Comparison of ENCODE assay signal across 26 cellular contexts in genomic region chr11:35983965-35984364, GRCh38.
"Had no signal": no experiment of that assay in that cellular context is flagged by ENCODE, and none has a peak within 500 bp of the region (broad histone marks: within the 10 kb centered on the region; RNA-seq: fewer than 3 reads in every experiment).

No MANE protein-coding gene starts in this region.

- ATAC-seq: effector memory CD8-positive, alpha-beta T cell; foreskin keratinocyte; heart right ventricle; mucosa of descending colon; natural killer cell treated with Interleukin-12 subunit alpha and Interleukin-12 subunit beta and Interleukin-15 and Interleukin-18, amount 100 ng/mL, for 72 hours; pancreas; stimulated activated effector memory CD8-positive, alpha-beta T cell treated with anti-CD3 and anti-CD28 coated beads, Interleukin-12 subunit alpha, Interleukin-12 subunit beta, amount 100 ng/mL, for 72 hours; upper lobe of right lung had no signal

- H3K4me1 Mint-ChIP-seq: memory B cell; naive B cell; stimulated activated effector memory CD8-positive, alpha-beta T cell treated with anti-CD3 and anti-CD28 coated beads, Interleukin-12 subunit alpha, Interleukin-12 subunit beta, amount 100 ng/mL, for 72 hours had no signal

- H3K27me3 ChIP-seq: foreskin keratinocyte, heart right ventricle, neutrophil, pancreas, right atrium auricular region, sigmoid colon, tibial nerve, upper lobe of right lung, uterus had no signal

- H3K4me3 ChIP-seq: heart right ventricle, lung, mucosa of descending colon, pancreas, right atrium auricular region, sigmoid colon, thoracic aorta, tibial nerve, upper lobe of right lung, uterus had no signal

- H3K36me3 ChIP-seq: heart right ventricle, neutrophil, pancreas, right atrium auricular region, sigmoid colon, thoracic aorta, tibial nerve, upper lobe of right lung, uterus had no signal

- DNase-seq: cortex of kidney; effector memory CD8-positive, alpha-beta T cell; foreskin keratinocyte; glutamatergic neuron; heart right ventricle; hypothalamus; naive B cell; pancreas; sigmoid colon; stimulated activated CD4-positive, alpha-beta T cell treated with anti-CD3 and anti-CD28 coated beads, Interleukin-2, amount 100 ng/mL, for 24 hours; stimulated activated CD4-positive, alpha-beta T cell treated with anti-CD3 and anti-CD28 coated beads, Interleukin-4, amount 100 ng/mL, for 24 hours; stimulated activated naive CD4-positive, alpha-beta T cell treated with Interleukin-2 at 50 U/mL for 16 hours; upper lobe of right lung; uterus had no signal

- H3K27ac ChIP-seq: foreskin keratinocyte, heart right ventricle, neutrophil, pancreas, right atrium auricular region, sigmoid colon, thoracic aorta, upper lobe of right lung, uterus had no signal

- H3K27me3 Mint-ChIP-seq: progenitor cell of endocrine pancreas had no signal

- H3K4me3 Mint-ChIP-seq: effector memory CD8-positive, alpha-beta T cell; memory B cell; mesothelial cell of epicardium; naive B cell; natural killer cell treated with Interleukin-12 subunit alpha and Interleukin-12 subunit beta and Interleukin-15 and Interleukin-18, amount 100 ng/mL, for 72 hours; neural crest cell; stimulated activated effector memory CD8-positive, alpha-beta T cell treated with anti-CD3 and anti-CD28 coated beads, Interleukin-12 subunit alpha, Interleukin-12 subunit beta, amount 100 ng/mL, for 72 hours had no signal

- H3K9me3 ChIP-seq: mucosa of descending colon, neutrophil, pancreas, right atrium auricular region, sigmoid colon, thoracic aorta, upper lobe of right lung, uterus had no signal

- H3K4me1 ChIP-seq: foreskin keratinocyte, pancreas, upper lobe of right lung, uterus had no signal

- H3K36me3 Mint-ChIP-seq: memory B cell; naive B cell; natural killer cell treated with Interleukin-12 subunit alpha and Interleukin-12 subunit beta and Interleukin-15 and Interleukin-18, amount 100 ng/mL, for 72 hours; stimulated activated effector memory CD8-positive, alpha-beta T cell treated with anti-CD3 and anti-CD28 coated beads, Interleukin-12 subunit alpha, Interleukin-12 subunit beta, amount 100 ng/mL, for 72 hours had no signal

- H3K27ac Mint-ChIP-seq: effector memory CD8-positive, alpha-beta T cell; memory B cell; mesothelial cell of epicardium; naive B cell; natural killer cell treated with Interleukin-12 subunit alpha and Interleukin-12 subunit beta and Interleukin-15 and Interleukin-18, amount 100 ng/mL, for 72 hours; progenitor cell of endocrine pancreas; stimulated activated effector memory CD8-positive, alpha-beta T cell treated with anti-CD3 and anti-CD28 coated beads, Interleukin-12 subunit alpha, Interleukin-12 subunit beta, amount 100 ng/mL, for 72 hours had no signal
